Comparison of ENCODE assay signal across 1 cellular context in the genomic region with DNA sequence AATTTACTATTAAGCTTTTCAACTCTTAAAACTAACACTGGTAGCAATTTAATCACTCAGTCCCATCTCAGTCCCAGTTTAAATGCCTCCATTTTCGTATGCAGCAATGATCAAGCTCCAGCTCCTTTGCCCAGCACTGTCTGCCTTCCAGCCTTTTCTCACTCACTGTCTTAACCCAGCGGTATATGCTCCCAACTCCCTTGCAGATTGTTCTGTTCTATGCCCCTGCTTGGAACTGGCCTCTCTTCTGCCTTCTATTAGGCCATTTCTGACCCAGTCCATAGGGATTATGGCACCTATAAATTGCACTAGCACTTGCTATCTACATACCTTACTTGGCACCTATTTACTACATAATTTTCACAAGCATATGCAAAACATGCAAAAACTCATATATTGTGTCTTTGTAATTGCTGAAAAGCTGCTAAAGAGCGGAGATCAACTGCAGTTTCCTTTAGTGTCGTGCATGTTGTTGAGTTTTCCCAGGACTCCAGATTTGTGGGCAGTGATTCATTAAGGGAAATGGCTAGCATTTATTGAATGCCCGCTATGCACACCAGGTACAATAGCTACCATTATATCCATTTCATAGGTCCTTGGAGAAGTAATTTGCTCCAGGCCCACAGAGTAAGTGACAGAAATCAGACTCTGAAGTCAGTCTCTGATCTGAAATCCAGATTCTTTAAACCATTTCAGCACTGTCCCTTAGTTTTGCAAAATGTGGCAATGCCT.
TF ChIP-seq lines count a peak whose summit lies in the region.

No MANE protein-coding gene starts in this region.

TF ChIP-seq in HCT116, 20 proteins besides CTCF, POLR2A, EP300 and RAD21:
- TF ChIP-seq POLR2AphosphoS5 (IDR thresholded peaks at IDR 0.05; ENCODE audit: low read depth, low read length): 0 out of 2 replicates have a peak, but pooled peaks have one; percentile 18
- no peak for TF ChIP-seq SP1 (IDR thresholded peaks at IDR 0.05; ENCODE audit: low read depth)
